In genomic region chr1:248786106-248786665, GRCh38 we compare ENCODE assay signal across 13 cellular contexts. TPM values are rescaled to one million over a fixed set of nuclear protein-coding genes. Genes with fewer than 3 reads are reported as not detected.
A peak's percentile ranks its signal among the peaks of the same experiment; 100 is the strongest.
DNase-seq lines count a peak whose midpoint lies in the region; ATAC-seq, FAIRE-seq and TF ChIP-seq lines count a peak whose summit lies in the region.
"Had no signal": no experiment of that assay in that cellular context is flagged by ENCODE, and none has a peak within 500 bp of the region (broad histone marks: within the 10 kb centered on the region; RNA-seq: fewer than 3 reads in every experiment).

No MANE protein-coding gene starts in this region.

- DNase-seq in CD1c-positive myeloid dendritic cell (ENCODE audit: extremely low spot score) = peak; percentile 58
- DNase-seq in GM12878 (ENCODE audit: low read depth, low spot score) = no peak
- no peak for DNase-seq in tibial nerve (ENCODE audit: low spot score in 2 of 2)
- DNase-seq in activated CD8-positive, alpha-beta memory T cell treated with anti-CD3 and anti-CD28 coated beads for 24 hours = no peak
- DNase-seq in HPDE6-E6E7 (ENCODE audit: extremely low spot score) = no peak
- DNase-seq: body of pancreas; midbrain; stimulated activated CD4-positive, alpha-beta T cell treated with anti-CD3 and anti-CD28 coated beads, Interleukin-12 subunit alpha, Interleukin-12 subunit beta, amount 100 ng/mL, for 4 hours had no signal

- H3K9ac ChIP-seq in GM12878 (ENCODE audit: control insufficient read depth, insufficient read depth, low read length) = no peak overlapping the region

- H3K9me3 ChIP-seq in GM12878 (replicated peaks; ENCODE audit: control insufficient read depth, insufficient read depth, low read length) = peaks cover 4% of the 10 kb centered on the region; the same call in 2 of the 3 replicates
- H3K9me3 ChIP-seq in tibial nerve = peaks cover 0 to 2% (median 0%) of the 10 kb centered on the region in 4 donors
- H3K9me3 ChIP-seq: body of pancreas had no signal

- TF ChIP-seq EP300 in GM12878 (IDR thresholded peaks at IDR 0.05; ENCODE audit: borderline replicate concordance in 1 of 2, control insufficient read depth in 1 of 2, low read depth in 2 of 2, low read length in 2 of 2) (no peak), tibial nerve (IDR thresholded peaks at IDR 0.05) (no peak)

- no peaks in the 10 kb centered on the region for H3K4me1 ChIP-seq in GM12878 (ENCODE audit: control insufficient read depth, insufficient read depth, low read length)
- H3K4me1 ChIP-seq in tibial nerve = no peaks in the 10 kb centered on the region
- H3K4me1 ChIP-seq: body of pancreas had no signal

- H3K79me2 ChIP-seq in GM12878 (ENCODE audit: control insufficient read depth, insufficient read depth, low read length) = no peaks in the 10 kb centered on the region

- intact Hi-C loops in GM12878 (cut with micrococcal nuclease; ENCODE audit: unreplicated experiment) = no loop called here

- no peaks in the 10 kb centered on the region for H4K20me1 ChIP-seq in GM12878 (ENCODE audit: control insufficient read depth, insufficient read depth)

- TF ChIP-seq CTCF in GM12878 (IDR thresholded peaks at IDR 0.05 in 2 of 3, conservative IDR thresholded peaks at IDR 0.05 in 1 of 3; ENCODE audit: control insufficient read depth in 2 of 3, extremely low read depth in 1 of 3, insufficient read depth in 1 of 3, low read depth in 3 of 3, low read length in 3 of 3) = no peak
- TF ChIP-seq CTCF in tibial nerve (IDR thresholded peaks at IDR 0.05) = no peak

- H3K4me2 ChIP-seq in GM12878 (ENCODE audit: control insufficient read depth, insufficient read depth) = no peak overlapping the region

- FAIRE-seq in GM12878 (lab: Jason Lieb, UNC) = no peak

- POLR2A ChIA-PET in GM12878 (lab: Charles Lee) = interaction anchor here (0.5 to 1.8 kb wide), 3 partner anchors 9 to 19 kb away, joined by 4 to 6 read pairs (median 4); no protein-coding TSS in a partner anchor

- H3K27me3 ChIP-seq in GM12878 (replicated peaks in 1 of 2; ENCODE audit: control insufficient read depth in 2 of 2, insufficient read depth in 2 of 2, low read length in 1 of 2) (no peaks in the 10 kb centered on the region), tibial nerve (no peaks in the 10 kb centered on the region)
- H3K27me3 ChIP-seq: body of pancreas had no signal

- no peak overlapping the region for H3K27ac ChIP-seq in GM12878 (ENCODE audit: control insufficient read depth, insufficient read depth)
- no peak overlapping the region for H3K27ac ChIP-seq in tibial nerve
- H3K27ac ChIP-seq: body of pancreas had no signal

- RAD21 ChIA-PET in GM12878 (lab: Charles Lee; ENCODE audit: unreplicated experiment) = interaction anchor here (0.9 to 3.0 kb wide), 4 partner anchors 19 to 97 kb away, joined by 3 to 11 read pairs (median 4); no protein-coding TSS in a partner anchor

- TF ChIP-seq POLR2A in GM12878 (IDR thresholded peaks at IDR 0.05; ENCODE audit: low read depth, low read length) = no peak
- no peak for TF ChIP-seq POLR2A in tibial nerve (IDR thresholded peaks at IDR 0.05)

- H3K4me3 ChIP-seq in GM12878 = no peak overlapping the region
- H3K4me3 ChIP-seq in tibial nerve = no peak overlapping the region
- H3K4me3 ChIP-seq: body of pancreas had no signal

- ATAC-seq in GM19468 (IDR thresholded peaks at IDR 0.05; ENCODE audit: extremely low read depth, unreplicated experiment) (peak; percentile 29), HG03442 (IDR thresholded peaks at IDR 0.05; ENCODE audit: unreplicated experiment) (peak; percentile 81), GM12878 (peak; percentile 95), HG02840 (IDR thresholded peaks at IDR 0.05; ENCODE audit: low FRiP score, unreplicated experiment) (no peak)
- ATAC-seq: body of pancreas had no signal

- H3K36me3 ChIP-seq in GM12878 (ENCODE audit: control insufficient read depth in 2 of 2, insufficient read depth in 2 of 2, low read length in 1 of 2) (no peaks in the 10 kb centered on the region), tibial nerve (no peaks in the 10 kb centered on the region)

- CTCF ChIA-PET in GM12878 (lab: Yijun Ruan, JAX) = interaction anchor here (0.6 to 2.9 kb wide), 4 partner anchors 20 to 543 kb away, joined by 3 to 15 read pairs (median 7); no protein-coding TSS in a partner anchor

- 2% methylated on average over 5 of the region's 5 CpGs for WGBS in GM12878 (ENCODE audit: insufficient coverage, insufficient replicate concordance, low lambda C conversion rate, missing lambda C conversion rate)
- 76 to 88% methylated on average over 5 of the region's 5 CpGs for WGBS in tibial nerve, 2 donors

- BruUV-seq in GM12878 (replicated peaks; lab: Mats Ljungman, UMichigan) = no TSS peak

- TF ChIP-seq RAD21 in GM12878 (IDR thresholded peaks at IDR 0.05; ENCODE audit: insufficient read depth, low read depth, low read length) = no peak

- SMC1A ChIA-PET in GM12878 (lab: Charles Lee; ENCODE audit: uncharacterized antibody, unreplicated experiment) = interaction anchor here (0.7 to 5.4 kb wide), 14 partner anchors 9 to 543 kb away, joined by 3 to 33 read pairs (median 5); no protein-coding TSS in a partner anchor

- H2AFZ ChIP-seq in GM12878 (ENCODE audit: control insufficient read depth, low read depth, low read length) = no peak overlapping the region

- in situ Hi-C loops in GM12878 (cut with MboI) = no loop called here

TF ChIP-seq in GM12878, 131 proteins besides CTCF, POLR2A, EP300 and RAD21 (continues in another document):
- TF ChIP-seq TCF3 (IDR thresholded peaks at IDR 0.05; ENCODE audit: borderline replicate concordance, insufficient read depth, low read depth, low read length) (0 out of 2 replicates have a peak, but pooled peaks have one; percentile 9), RELA (IDR thresholded peaks at IDR 0.05; ENCODE audit: borderline replicate concordance, partially characterized antibody) (no peak)

RNA-seq across cellular contexts. Expression of gene LYPD8, which starts 30.6 kb away (rescaled TPM):
- total RNA-seq in GM12878 (2013; cell fraction: nucleolus; rRNA removed) = not detected in 2 replicates
- not detected in 2 replicates for total RNA-seq in GM12878 (2014; rRNA removed)
- total RNA-seq in GM12878 (2014; rRNA removed; fragmentation: Illumina TruSeq; extraction: Trizol) = 0.13 TPM in 1 of 2 replicates, not detected in the other
- total RNA-seq in GM12878 (2021) = not detected in 2 replicates
- not detected for polyA plus RNA-seq in GM12878 (2011; ENCODE audit: low read depth)
- not detected in 2 replicates for polyA plus RNA-seq in GM12878 (2011; rRNA removed)
- polyA plus RNA-seq in GM12878 (2011; cell fraction: cytosol; rRNA removed) = 0.04 TPM in 1 of 2 replicates, not detected in the other
- not detected in 2 replicates for polyA plus RNA-seq in GM12878 (2011; cell fraction: nucleus; rRNA removed)
- not detected in 2 replicates for polyA plus RNA-seq in GM12878 (2012)
- not detected in 2 replicates for polyA plus RNA-seq in GM12878 (2014; fragmentation: Illumina TruSeq; extraction: Trizol)
- under 1 TPM; 0.18 to 0.40 TPM for polyA plus RNA-seq in GM12878 (2014; fragmentation: Nextera tagmentation; extraction: Ambion mirVana)
- polyA plus RNA-seq in GM12878 (2014; rRNA removed) = 0.06 TPM in 1 of 2 replicates, not detected in the other
- polyA plus RNA-seq in GM12878 (2016; fragmentation: Nextera tagmentation; extraction: Ambion mirVana) = not detected
- 0.21 TPM in 1 of 2 replicates, not detected in the other for polyA minus RNA-seq in GM12878 (2011; rRNA and poly(A)+ RNA removed)
- polyA minus RNA-seq in GM12878 (2011; cell fraction: cytosol; rRNA and poly(A)+ RNA removed) = not detected in 2 replicates
- polyA minus RNA-seq in GM12878 (2011; cell fraction: nucleus; rRNA and poly(A)+ RNA removed) = not detected in 2 replicates
- total RNA-seq in tibial nerve = not detected
- total RNA-seq: body of pancreas, fibroblast of villous mesenchyme, subcutaneous adipose tissue had no signal

RNA-seq across cellular contexts. Expression of gene SH3BP5L, which starts 39.5 kb away (rescaled TPM):
- 40.1 and 48.2 TPM in 2 replicates for total RNA-seq in GM12878 (2013; cell fraction: nucleolus; rRNA removed)
- 14.3 and 16.7 TPM in 2 replicates for total RNA-seq in GM12878 (2014; rRNA removed)
- total RNA-seq in GM12878 (2014; rRNA removed; fragmentation: Illumina TruSeq; extraction: Trizol) = 9.6 and 10.4 TPM in 2 replicates
- 16.8 and 19.1 TPM in 2 replicates for total RNA-seq in GM12878 (2021)
- polyA plus RNA-seq in GM12878 (2011; ENCODE audit: low read depth) = 4.1 TPM
- 15.4 and 22.8 TPM in 2 replicates for polyA plus RNA-seq in GM12878 (2011; rRNA removed)
- 27.9 and 32.8 TPM in 2 replicates for polyA plus RNA-seq in GM12878 (2011; cell fraction: cytosol; rRNA removed)
- polyA plus RNA-seq in GM12878 (2011; cell fraction: nucleus; rRNA removed) = 68.4 and 69.3 TPM in 2 replicates
- 6.9 and 9.9 TPM in 2 replicates for polyA plus RNA-seq in GM12878 (2012)
- polyA plus RNA-seq in GM12878 (2014; fragmentation: Illumina TruSeq; extraction: Trizol) = 6.5 and 11.4 TPM in 2 replicates
- polyA plus RNA-seq in GM12878 (2014; fragmentation: Nextera tagmentation; extraction: Ambion mirVana) = 1 to 10 TPM; 1.1 to 1.6 TPM
- 16.1 and 17.4 TPM in 2 replicates for polyA plus RNA-seq in GM12878 (2014; rRNA removed)
- polyA plus RNA-seq in GM12878 (2016; fragmentation: Nextera tagmentation; extraction: Ambion mirVana) = 1 to 10 TPM; 2.1 TPM
- polyA minus RNA-seq in GM12878 (2011; rRNA and poly(A)+ RNA removed) = 21.9 and 25.0 TPM in 2 replicates
- 5.5 and 7.5 TPM in 2 replicates for polyA minus RNA-seq in GM12878 (2011; cell fraction: cytosol; rRNA and poly(A)+ RNA removed)
- 22.6 and 39.8 TPM in 2 replicates for polyA minus RNA-seq in GM12878 (2011; cell fraction: nucleus; rRNA and poly(A)+ RNA removed)
- total RNA-seq in tibial nerve = 10 to 100 TPM; 16.8 to 24.6 (median 21.7) TPM

RNA-seq across cellular contexts. Expression of gene ZNF672, which starts 51.8 kb away (rescaled TPM):
- total RNA-seq in GM12878 (2013; cell fraction: nucleolus; rRNA removed) = 39.8 and 45.8 TPM in 2 replicates
- total RNA-seq in GM12878 (2014; rRNA removed) = 37.9 and 43.5 TPM in 2 replicates
- total RNA-seq in GM12878 (2014; rRNA removed; fragmentation: Illumina TruSeq; extraction: Trizol) = 13.9 and 14.1 TPM in 2 replicates
- 48.6 and 51.3 TPM in 2 replicates for total RNA-seq in GM12878 (2021)
- polyA plus RNA-seq in GM12878 (2011; ENCODE audit: low read depth) = 14.2 TPM
- polyA plus RNA-seq in GM12878 (2011; rRNA removed) = 33.7 and 48.7 TPM in 2 replicates
- polyA plus RNA-seq in GM12878 (2011; cell fraction: cytosol; rRNA removed) = 66.9 and 77.2 TPM in 2 replicates
- polyA plus RNA-seq in GM12878 (2011; cell fraction: nucleus; rRNA removed) = 66.8 and 67.5 TPM in 2 replicates
- polyA plus RNA-seq in GM12878 (2012) = 20.5 and 27.5 TPM in 2 replicates
- polyA plus RNA-seq in GM12878 (2014; fragmentation: Illumina TruSeq; extraction: Trizol) = 13.6 and 17.2 TPM in 2 replicates
- 1 to 10 TPM; 2.9 to 5.2 TPM for polyA plus RNA-seq in GM12878 (2014; fragmentation: Nextera tagmentation; extraction: Ambion mirVana)
- 39.4 and 45.6 TPM in 2 replicates for polyA plus RNA-seq in GM12878 (2014; rRNA removed)
- 10 to 100 TPM; 40.2 to 41.7 TPM for polyA plus RNA-seq in GM12878 (2016; fragmentation: Nextera tagmentation; extraction: Ambion mirVana)
- 54.7 and 63.1 TPM in 2 replicates for polyA minus RNA-seq in GM12878 (2011; rRNA and poly(A)+ RNA removed)
- polyA minus RNA-seq in GM12878 (2011; cell fraction: cytosol; rRNA and poly(A)+ RNA removed) = 24.5 and 27.1 TPM in 2 replicates
- 27.1 and 47.3 TPM in 2 replicates for polyA minus RNA-seq in GM12878 (2011; cell fraction: nucleus; rRNA and poly(A)+ RNA removed)
- 10 to 100 TPM; 22.4 to 38.4 (median 31.8) TPM for total RNA-seq in tibial nerve
